Comparison of ENCODE assay signal across 20 cellular contexts in the genomic region with DNA sequence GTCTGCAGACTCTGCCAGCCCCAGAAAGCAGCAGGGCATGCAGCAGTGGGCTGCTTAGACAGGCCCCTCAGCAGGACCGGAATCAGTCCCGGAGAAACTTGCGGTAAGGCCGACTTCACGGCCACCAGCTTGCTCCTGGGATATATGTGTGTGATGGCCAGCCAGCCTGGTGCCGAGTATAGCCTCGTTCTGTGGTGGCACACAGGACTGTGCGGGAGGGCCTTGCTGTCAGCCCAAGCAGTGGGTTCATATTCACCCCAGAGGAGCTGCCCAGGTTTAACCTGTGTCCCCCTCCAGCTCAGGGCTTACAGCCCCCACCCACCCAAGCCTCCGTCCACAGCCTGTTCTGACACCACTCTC.
DNase-seq lines count a peak whose midpoint lies in the region; ATAC-seq and TF ChIP-seq lines count a peak whose summit lies in the region.
"Had no signal": no experiment of that assay in that cellular context is flagged by ENCODE, and none has a peak within 500 bp of the region (broad histone marks: within the 10 kb centered on the region; RNA-seq: fewer than 3 reads in every experiment).

No MANE protein-coding gene starts in this region.

- no peaks in the 10 kb centered on the region for H3K9me3 ChIP-seq in PC-9 (ENCODE audit: insufficient read depth, low read depth)
- H3K9me3 ChIP-seq in muscle layer of colon (ENCODE audit: low read length) = no peaks in the 10 kb centered on the region
- H3K9me3 ChIP-seq in thoracic aorta = no peaks in the 10 kb centered on the region
- H3K9me3 ChIP-seq: psoas muscle had no signal

- peaks cover 18% of the 10 kb centered on the region for H3K4me1 ChIP-seq in PC-9 (replicated peaks; ENCODE audit: insufficient read depth)
- peaks cover 15% of the 10 kb centered on the region for H3K4me1 ChIP-seq in muscle layer of colon (ENCODE audit: insufficient read depth, low read length)
- H3K4me1 ChIP-seq in thoracic aorta (ENCODE audit: control insufficient read depth in 1 of 2, low read depth in 2 of 2) = peaks cover 18 to 30% of the 10 kb centered on the region in 2 donors

- peaks cover 11% of the 10 kb centered on the region; the same call in 1 of the 2 replicates for H3F3A ChIP-seq in PC-9 (ENCODE audit: insufficient read depth, low read depth)

- H3K27ac ChIP-seq in PC-9 (peak overlapping the region; percentile 80), dorsolateral prefrontal cortex (peak overlapping the region in 31 of 59 donors; percentile 6 to 91 (median 55)), muscle layer of colon (ENCODE audit: low read depth, low read length) (peak overlapping the region; percentile 56), thoracic aorta (peak overlapping the region; percentile 79 to 87)

- H3K4me3 ChIP-seq in PC-9 (no peak overlapping the region), dorsolateral prefrontal cortex (no peak overlapping the region), muscle layer of colon (ENCODE audit: low read depth in 1 of 2, low read length in 2 of 2) (no peak overlapping the region), thoracic aorta (no peak overlapping the region)
- H3K4me3 ChIP-seq: psoas muscle had no signal

- no peak for ATAC-seq in thoracic aorta (ENCODE audit: insufficient number of reproducible peaks, low FRiP score, low read depth)
- ATAC-seq: natural killer cell treated with Interleukin-12 subunit alpha and Interleukin-12 subunit beta and Interleukin-15 and Interleukin-18, amount 100 ng/mL, for 72 hours; stimulated activated naive B cell treated with anti-CD40 and anti-IgM and Interleukin-4, amounts not matched to agents 10 μg/mL and 1 μg/mL and 100 μg/mL, for 72 hours had no signal

- peaks cover 6% of the 10 kb centered on the region for H3K36me3 ChIP-seq in PC-9 (ENCODE audit: low read depth)
- H3K36me3 ChIP-seq in muscle layer of colon (ENCODE audit: insufficient read depth, low read length) = peaks cover 90% of the 10 kb centered on the region
- H3K36me3 ChIP-seq in thoracic aorta = peaks cover 59% of the 10 kb centered on the region

- intact Hi-C loops in PC-9 (cut with micrococcal nuclease; ENCODE audit: unreplicated experiment) (no loop called here), dorsolateral prefrontal cortex (cut with DNase I) (no loop called here)

- no peaks in the 10 kb centered on the region for H3K79me2 ChIP-seq in PC-9 (ENCODE audit: low read depth)

- H3K9me2 ChIP-seq in PC-9 (ENCODE audit: insufficient read depth) = no peaks in the 10 kb centered on the region

- no peak overlapping the region for H2AFZ ChIP-seq in PC-9

- H3K4me2 ChIP-seq in PC-9 = no peak overlapping the region

- no TSS peak for BruUV-seq in PC-9 (replicated peaks; lab: Mats Ljungman, UMichigan)

- CTCF ChIA-PET in PC-9 (lab: Charles Lee) = no interaction called here

- no peak overlapping the region for H3K9ac ChIP-seq in muscle layer of colon (ENCODE audit: low read length)

- no peak for DNase-seq in PC-9
- no peak for DNase-seq in dorsolateral prefrontal cortex
- DNase-seq in thoracic aorta (ENCODE audit: low spot score) = no peak
- no peak for DNase-seq in NCI-H1417 (lab: John Stamatoyannopoulos, UW)
- no peak for DNase-seq in HK-2 (ENCODE audit: unreplicated experiment)
- no peak for DNase-seq in NCI-H2081 (lab: John Stamatoyannopoulos, UW)
- DNase-seq in NCI-H2227 (lab: John Stamatoyannopoulos, UW; ENCODE audit: unreplicated experiment) = no peak
- DNase-seq: activated CD4-positive, CD25-positive, alpha-beta regulatory T cell; activated CD8-positive, alpha-beta memory T cell treated with anti-CD3 and anti-CD28 coated beads for 24 hours; activated naive CD8-positive, alpha-beta T cell treated with anti-CD3 and anti-CD28 coated beads for 36 hours; DND-41; mesendoderm; MM.1S; NCI-H1694 treated with DMSO at 0.1 percent for 48 hours; NCI-H345; stimulated activated CD4-positive, alpha-beta T cell treated with anti-CD3 and anti-CD28 coated beads, Interleukin-15, amount 100 ng/mL, for 24 hours; stimulated activated naive B cell treated with anti-CD40 and anti-IgM and Interleukin-4, amounts not matched to agents 10 μg/mL and 1 μg/mL and 100 μg/mL, for 72 hours had no signal

- TF ChIP-seq CTCF in PC-9 (conservative IDR thresholded peaks at IDR 0.05) = no peak
- no peak for TF ChIP-seq CTCF in dorsolateral prefrontal cortex (IDR thresholded peaks at IDR 0.05 in 54 of 56, conservative IDR thresholded peaks at IDR 0.05 in 2 of 56; ENCODE audit: low read depth in 1 of 56, partially characterized antibody in 56 of 56)
- TF ChIP-seq CTCF in thoracic aorta (IDR thresholded peaks at IDR 0.05) = no peak

- no peaks in the 10 kb centered on the region for H4K20me1 ChIP-seq in PC-9 (ENCODE audit: insufficient read depth)

- H3K27me3 ChIP-seq in PC-9 (ENCODE audit: insufficient read depth, low read depth) (no peaks in the 10 kb centered on the region), dorsolateral prefrontal cortex (no peaks in the 10 kb centered on the region), muscle layer of colon (ENCODE audit: control insufficient read depth in 1 of 2, insufficient read depth in 2 of 2, low read length in 2 of 2) (no peaks in the 10 kb centered on the region), thoracic aorta (replicated peaks; ENCODE audit: insufficient read depth) (no peaks in the 10 kb centered on the region)

- POLR2A ChIA-PET in PC-9 (lab: Charles Lee; ENCODE audit: unreplicated experiment) = interaction anchor here (0.6 to 0.7 kb wide), 2 partner anchors 28 to 1184 kb away, joined by 3 to 11 read pairs; no protein-coding TSS in a partner anchor
